Comparison of ENCODE assay signal across 10 cellular contexts in the genomic region with DNA sequence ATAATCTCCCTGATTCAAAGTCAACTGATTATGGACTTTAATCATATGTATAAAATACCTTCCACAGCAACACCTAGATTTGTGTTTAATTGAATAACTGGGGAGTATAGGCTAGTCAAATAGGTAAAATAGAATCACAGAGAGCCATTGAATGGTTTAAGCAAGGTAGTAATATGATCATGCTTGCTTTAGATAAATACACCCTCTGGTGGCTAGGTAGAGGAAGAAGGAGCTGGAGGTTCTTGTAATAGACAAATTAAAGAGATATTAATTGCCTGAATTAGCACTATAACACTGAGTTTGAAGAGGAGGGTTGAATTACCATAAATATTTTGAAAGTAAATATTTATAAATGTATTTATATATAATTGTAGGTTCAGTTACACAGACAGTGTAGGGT. TPM values are rescaled to one million over a fixed set of nuclear protein-coding genes. Genes with fewer than 3 reads are reported as not detected.
A peak's percentile ranks its signal among the peaks of the same experiment; 100 is the strongest.
DNase-seq lines count a peak whose midpoint lies in the region; ATAC-seq and TF ChIP-seq lines count a peak whose summit lies in the region.
"Had no signal": no experiment of that assay in that cellular context is flagged by ENCODE, and none has a peak within 500 bp of the region (broad histone marks: within the 10 kb centered on the region; RNA-seq: fewer than 3 reads in every experiment).

No MANE protein-coding gene starts in this region.

- H3K27ac Mint-ChIP-seq in glutamatergic neuron (ENCODE audit: unreplicated experiment) = no peak overlapping the region
- H3K27ac Mint-ChIP-seq: CD4-positive, CD25-positive, alpha-beta regulatory T cell had no signal

- H3K27ac ChIP-seq in right atrium auricular region (no peak overlapping the region), upper lobe of right lung (no peak overlapping the region)

- no peak for DNase-seq in Right ventricle myocardium superior
- DNase-seq in right atrium auricular region (ENCODE audit: low spot score) = no peak
- peak; percentile 53 for DNase-seq in RKO (ENCODE audit: low spot score)
- peak; percentile 52 for DNase-seq in fibroblast of villous mesenchyme (ENCODE audit: low read depth)
- no peak for DNase-seq in upper lobe of right lung
- no peak for DNase-seq in OCI-M2 (lab: John Stamatoyannopoulos, UW; ENCODE audit: unreplicated experiment)
- DNase-seq in glutamatergic neuron = no peak
- no peak for DNase-seq in CD1c-positive myeloid dendritic cell (ENCODE audit: extremely low spot score)
- DNase-seq: CD4-positive, CD25-positive, alpha-beta regulatory T cell had no signal

- H3K36me3 ChIP-seq in right atrium auricular region = no peaks in the 10 kb centered on the region
- H3K36me3 ChIP-seq in upper lobe of right lung = no peaks in the 10 kb centered on the region

- H3K27me3 ChIP-seq in right atrium auricular region (no peaks in the 10 kb centered on the region), upper lobe of right lung (no peaks in the 10 kb centered on the region)

- TF ChIP-seq CTCF in right atrium auricular region (IDR thresholded peaks at IDR 0.05) = peak in 1 of 2 donors; percentile 51
- peak; percentile 56 for TF ChIP-seq CTCF in fibroblast of villous mesenchyme (IDR thresholded peaks at IDR 0.05; ENCODE audit: insufficient read depth, low read depth, low read length)
- peak; percentile 37 for TF ChIP-seq CTCF in upper lobe of right lung (IDR thresholded peaks at IDR 0.05)
- no peak for TF ChIP-seq CTCF in glutamatergic neuron (IDR thresholded peaks at IDR 0.05; ENCODE audit: partially characterized antibody, unreplicated experiment)

- no peak overlapping the region for H3K4me3 Mint-ChIP-seq in glutamatergic neuron (ENCODE audit: unreplicated experiment)
- H3K4me3 Mint-ChIP-seq: CD4-positive, CD25-positive, alpha-beta regulatory T cell had no signal

- H3K27me3 Mint-ChIP-seq in glutamatergic neuron (ENCODE audit: unreplicated experiment) = peaks cover 5% of the 10 kb centered on the region
- H3K27me3 Mint-ChIP-seq: CD4-positive, CD25-positive, alpha-beta regulatory T cell had no signal

- H3K4me3 ChIP-seq in right atrium auricular region = no peak overlapping the region
- H3K4me3 ChIP-seq in fibroblast of villous mesenchyme (ENCODE audit: low read depth, low read length) = no peak overlapping the region
- H3K4me3 ChIP-seq in upper lobe of right lung = no peak overlapping the region

- ATAC-seq in Right ventricle myocardium superior (ENCODE audit: poor library complexity) (peak; percentile 74), upper lobe of right lung (peak; percentile 41)
- ATAC-seq: activated CD4-positive, CD25-positive, alpha-beta regulatory T cell treated with anti-CD3 and anti-CD28 coated beads, Interleukin-2, amount 50 U/mL, for 24 hours had no signal

- no peaks in the 10 kb centered on the region for H3K9me3 Mint-ChIP-seq in glutamatergic neuron (ENCODE audit: unreplicated experiment)

- H3K4me1 Mint-ChIP-seq in glutamatergic neuron (ENCODE audit: low read depth, unreplicated experiment) = no peaks in the 10 kb centered on the region
- H3K4me1 Mint-ChIP-seq: CD4-positive, CD25-positive, alpha-beta regulatory T cell had no signal

- H3K9me3 ChIP-seq in right atrium auricular region (no peaks in the 10 kb centered on the region), upper lobe of right lung (no peaks in the 10 kb centered on the region)

- H3K4me1 ChIP-seq in right atrium auricular region (no peaks in the 10 kb centered on the region), upper lobe of right lung (no peaks in the 10 kb centered on the region)

- H3K36me3 Mint-ChIP-seq in glutamatergic neuron (ENCODE audit: unreplicated experiment) = no peaks in the 10 kb centered on the region
- H3K36me3 Mint-ChIP-seq: CD4-positive, CD25-positive, alpha-beta regulatory T cell had no signal

- intact Hi-C loops in Right ventricle myocardium superior (cut with DNase I) = loop anchor here (5.0 kb wide), 1 partner anchor 158 kb away; no protein-coding TSS in a partner anchor
- intact Hi-C loops in upper lobe of right lung (cut with DNase I) = no loop called here

RNA-seq across cellular contexts. Expression of gene DIRAS3, which starts 40.3 kb away (rescaled TPM):
- 22.9 TPM for total RNA-seq in Right ventricle myocardium superior
- total RNA-seq in right atrium auricular region = 1 to 10 TPM in 1 of 2 donors, under 1 TPM in 1; 0.96 to 7.3 TPM
- 0.43 and 2.3 TPM in 2 replicates for total RNA-seq in fibroblast of villous mesenchyme
- total RNA-seq in upper lobe of right lung = 1.4 TPM
- not detected for total RNA-seq in glutamatergic neuron (ENCODE audit: unreplicated experiment)
- total RNA-seq: CD4-positive, CD25-positive, alpha-beta regulatory T cell had no signal

Comparison
In these comparisons a context has a peak if more than half of its experiments do, and no peak if none do; other contexts are left out.
1. DNase-seq: peak in RKO (single experiment) and fibroblast of villous mesenchyme (single experiment); none in Right ventricle myocardium superior (single experiment), right atrium auricular region (single experiment), upper lobe of right lung (single experiment), OCI-M2 (single experiment), glutamatergic neuron (single experiment) and CD1c-positive myeloid dendritic cell (single experiment).